20 cellular contexts compared by ENCODE assay signal in genomic region chr1:53477626-53478025, GRCh38. TPM values are rescaled to one million over a fixed set of nuclear protein-coding genes. Genes with fewer than 3 reads are reported as not detected.
"Had no signal": no experiment of that assay in that cellular context is flagged by ENCODE, and none has a peak within 500 bp of the region (broad histone marks: within the 10 kb centered on the region; RNA-seq: fewer than 3 reads in every experiment).

No MANE protein-coding gene starts in this region.

- H3K27me3 ChIP-seq: pancreas, testis had no signal

- H3K4me1 ChIP-seq: esophagus squamous epithelium, heart right ventricle, pancreas, testis had no signal

- ATAC-seq: heart right ventricle; pancreas; stimulated activated naive CD8-positive, alpha-beta T cell treated with anti-CD3 and anti-CD28 coated beads, Interleukin-15, amount 100 ng/mL, for 72 hours had no signal

- H3K36me3 ChIP-seq: cardiac muscle cell, esophagus squamous epithelium, heart right ventricle, pancreas had no signal

- H3K9me3 ChIP-seq: esophagus squamous epithelium, heart right ventricle, pancreas, testis had no signal

- FAIRE-seq: astrocyte, colon, kidney, pancreas had no signal

- H3K27ac ChIP-seq: cardiac muscle cell, esophagus squamous epithelium, heart right ventricle, pancreas, testis had no signal

- H3K4me3 ChIP-seq: cardiac muscle cell, esophagus squamous epithelium, heart right ventricle, pancreas, testis had no signal

- DNase-seq: activated CD4-positive, alpha-beta T cell treated with anti-CD3 and anti-CD28 coated beads, Interleukin-2, amount 50 U/mL, for 4 hours; activated CD4-positive, CD25-positive, alpha-beta regulatory T cell; activated gamma-delta T cell; activated T-cell treated with anti-CD3 and anti-CD28 coated beads, Interleukin-2, amount 50 U/mL, for 1 hour; esophagus squamous epithelium; foreskin melanocyte; heart right ventricle; kidney; mesendoderm; pancreas; stimulated activated CD4-positive, alpha-beta T cell treated with anti-CD3 and anti-CD28 coated beads, Interleukin-4, amount 100 ng/mL, for 4 hours; stimulated activated naive CD8-positive, alpha-beta T cell treated with anti-CD3 and anti-CD28 coated beads, Interleukin-15, amount 100 ng/mL, for 72 hours; testis had no signal

RNA-seq across cellular contexts. Expression of gene DMRTB1, which starts 18.4 kb away (rescaled TPM):
- total RNA-seq: astrocyte; cardiac muscle cell; esophagus squamous epithelium; heart right ventricle; kidney; liver; pancreas; skeletal muscle tissue; T-helper 2 cell treated with Interferon-gamma antibody and Interleukin-4, amounts not matched to agents 100 ng/mL and 5 ng/mL, for 36 hours; urinary bladder had no signal
- polyA plus RNA-seq: cardiac muscle cell, heart right ventricle, liver, pancreas, urinary bladder had no signal
